ENCODE assay signal across 1 cellular context in genomic region chr3:149610351-149611105, GRCh38.
TF ChIP-seq lines count a peak whose summit lies in the region.

No MANE protein-coding gene starts in this region.

TF ChIP-seq in A549, 52 proteins besides CTCF, POLR2A, EP300 and RAD21 (continued from another document):
- TF ChIP-seq REST (IDR thresholded peaks at IDR 0.05), result no peak
- TF ChIP-seq NPAS2 (CRISPR knock-in tag; IDR thresholded peaks at IDR 0.05; ENCODE audit: borderline replicate concordance), result no peak
- no peak for TF ChIP-seq HEYL (CRISPR knock-in tag; IDR thresholded peaks at IDR 0.05)
- TF ChIP-seq TFCP2L1 (CRISPR knock-in tag; IDR thresholded peaks at IDR 0.05), result no peak
- TF ChIP-seq ZSCAN20 (CRISPR knock-in tag; IDR thresholded peaks at IDR 0.05), result no peak
- no peak for TF ChIP-seq SREBF2 (IDR thresholded peaks at IDR 0.05)
- TF ChIP-seq RNF2 (IDR thresholded peaks at IDR 0.05; ENCODE audit: borderline replicate concordance, low read depth), result no peak
- no peak for TF ChIP-seq NFE2L2 (conservative IDR thresholded peaks at IDR 0.05; ENCODE audit: low read length)
- no peak for TF ChIP-seq MAZ (IDR thresholded peaks at IDR 0.05; ENCODE audit: borderline replicate concordance, low read depth, low read length)
- no peak for TF ChIP-seq MAX (IDR thresholded peaks at IDR 0.05)
- no peak for TF ChIP-seq ZC3H11A (IDR thresholded peaks at IDR 0.05)
- TF ChIP-seq CBX8 (IDR thresholded peaks at IDR 0.05), result no peak
